ENCODE assay signal across 8 cellular contexts in the genomic region with DNA sequence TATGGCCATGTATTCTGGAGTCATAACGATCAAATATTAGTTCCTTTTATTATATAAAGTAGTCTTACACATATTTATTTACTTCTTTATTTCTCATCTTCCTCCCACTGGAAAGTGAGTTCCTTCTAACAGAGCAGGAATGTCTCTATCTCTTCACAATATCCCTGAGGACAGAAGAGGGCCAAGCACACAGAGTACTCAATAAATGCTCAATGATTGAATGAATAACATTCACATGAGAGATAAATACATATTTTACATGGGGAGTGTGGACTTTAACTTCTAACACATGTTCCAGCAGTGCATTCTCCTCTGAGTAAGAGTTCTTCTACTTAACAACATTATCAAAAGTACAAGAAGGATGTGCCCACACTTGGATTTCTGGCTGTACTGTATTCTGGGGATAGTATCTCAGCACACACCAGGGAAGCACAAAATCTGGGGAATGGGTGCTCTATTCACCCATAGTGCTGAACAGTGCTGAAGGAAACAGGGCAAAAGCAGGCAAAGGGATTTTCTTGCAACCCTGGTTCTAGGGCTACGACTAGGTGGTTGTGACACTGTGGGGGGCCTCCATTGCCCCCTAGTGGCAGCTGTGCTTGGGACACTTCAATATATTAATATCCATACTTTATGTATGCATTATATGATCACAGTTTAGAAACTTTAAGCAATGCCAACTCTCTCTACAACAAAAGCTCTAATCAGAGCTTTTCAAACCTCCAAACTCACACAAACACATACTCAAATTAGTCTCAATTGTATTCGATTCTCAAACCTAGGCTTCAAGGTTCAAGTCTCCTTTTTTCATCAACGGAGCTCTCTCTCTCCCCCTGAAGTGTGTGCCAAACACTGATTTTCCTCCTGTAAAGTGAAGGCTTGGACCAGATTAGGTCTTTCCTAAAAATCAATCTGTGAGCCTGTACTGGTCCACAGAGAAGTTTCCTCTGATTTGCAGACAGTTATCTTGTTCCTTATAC.
DNase-seq lines count a peak whose midpoint lies in the region; ATAC-seq and TF ChIP-seq lines count a peak whose summit lies in the region.

No MANE protein-coding gene starts in this region.

- in situ Hi-C loops in ACHN (cut with HindIII; ENCODE audit: low pct_ligation_motif_present, low pct_unique_long_range_greater_than_20kb, low sequenced_read_pairs): loop anchor here (25.0 kb wide), 1 partner anchor 228 kb away; no protein-coding TSS in a partner anchor

- intact Hi-C loops in uterus (cut with DNase I; ENCODE audit: low total_unique reads): no loop called here

- no peaks in the 10 kb centered on the region for H3K4me1 ChIP-seq in parathyroid adenoma
- no peaks in the 10 kb centered on the region for H3K4me1 ChIP-seq in uterus

- TF ChIP-seq CTCF in fibroblast of mammary gland (conservative IDR thresholded peaks at IDR 0.05; ENCODE audit: control insufficient read depth, insufficient read depth, low read depth, low read length) (peak; percentile 89), parathyroid adenoma (IDR thresholded peaks at IDR 0.05) (peak; percentile 82), uterus (IDR thresholded peaks at IDR 0.05) (peak; percentile 54 to 74 (median 57))

- no peak overlapping the region for H3K9ac ChIP-seq in parathyroid adenoma

- no peak overlapping the region for H2AFZ ChIP-seq in parathyroid adenoma

- H3K4me2 ChIP-seq in parathyroid adenoma (ENCODE audit: low read length): no peak overlapping the region

- no peaks in the 10 kb centered on the region for H3K27me3 ChIP-seq in parathyroid adenoma (ENCODE audit: control insufficient read depth, insufficient read depth, low read length)
- H3K27me3 ChIP-seq in uterus: no peaks in the 10 kb centered on the region

- no peak overlapping the region for H3K4me3 ChIP-seq in fibroblast of mammary gland (ENCODE audit: control insufficient read depth, low read depth, low read length)
- H3K4me3 ChIP-seq in parathyroid adenoma (ENCODE audit: low read depth, low read length): no peak overlapping the region
- H3K4me3 ChIP-seq in uterus: no peak overlapping the region

- H3K36me3 ChIP-seq in parathyroid adenoma (ENCODE audit: control insufficient read depth, insufficient read depth, low read length): no peaks in the 10 kb centered on the region
- no peaks in the 10 kb centered on the region for H3K36me3 ChIP-seq in uterus

- ATAC-seq in GM18498 (IDR thresholded peaks at IDR 0.05; ENCODE audit: unreplicated experiment): peak; percentile 96
- peak; percentile 96 for ATAC-seq in HG02870 (IDR thresholded peaks at IDR 0.05; ENCODE audit: unreplicated experiment)

- TF ChIP-seq POLR2A in uterus (IDR thresholded peaks at IDR 0.05): no peak

- peaks cover 19% of the 10 kb centered on the region for H3K79me2 ChIP-seq in parathyroid adenoma

- H3K27ac ChIP-seq in parathyroid adenoma (no peak overlapping the region), uterus (no peak overlapping the region)

- peak; percentile 68 for DNase-seq in ACHN
- peak; percentile 25 for DNase-seq in NCI-H748 treated with DMSO at 0.1 percent for 48 hours (lab: John Stamatoyannopoulos, UW)
- DNase-seq in activated T-cell treated with anti-CD3 and anti-CD28 coated beads for 1 hour (ENCODE audit: low read depth): peak; percentile 50
- peak; percentile 60 for DNase-seq in fibroblast of mammary gland (ENCODE audit: low read depth)
- DNase-seq in uterus: peak; percentile 41 to 46

- H3K9me3 ChIP-seq in parathyroid adenoma (ENCODE audit: control insufficient read depth, low read length) (no peaks in the 10 kb centered on the region), uterus (no peaks in the 10 kb centered on the region)
